8 cellular contexts compared by ENCODE assay signal in genomic region chr19:42242512-42243409, GRCh38. TPM values are rescaled to one million over a fixed set of nuclear protein-coding genes. Genes with fewer than 3 reads are reported as not detected.
DNase-seq lines count a peak whose midpoint lies in the region; ATAC-seq and TF ChIP-seq lines count a peak whose summit lies in the region.

TSS of gene GSK3A (minus strand) at chr19:42242602. CDS start at chr19:42242465, 137 bp downstream.

- H3K9me3 Mint-ChIP-seq in dendritic cell treated with granulocyte-macrophage colony-stimulating factor and Interleukin-4, amounts not matched to agents 40 ng/mL and 50 ng/mL, for 4 days: no peaks in the 10 kb centered on the region

- peak within 1 kb of the TSS; percentile 92 for H3K27ac ChIP-seq in C4-2B

- peak; percentile 99 for DNase-seq in NCI-H774 (lab: John Stamatoyannopoulos, UW)
- peak; percentile 94 to 95 for DNase-seq in activated CD4-positive, alpha-beta T cell treated with anti-CD3 and anti-CD28 coated beads, Interleukin-2, amount 50 U/mL, for 4 hours
- DNase-seq in left lobe of liver (ENCODE audit: low spot score): peak; percentile 99
- peak; percentile 94 for DNase-seq in stimulated activated CD4-positive, alpha-beta T cell treated with anti-CD3 and anti-CD28 coated beads, Interleukin-2, amount 100 ng/mL, for 4 hours (ENCODE audit: low read depth)

- intact Hi-C loops in dendritic cell treated with granulocyte-macrophage colony-stimulating factor and Interleukin-4, amounts not matched to agents 40 ng/mL and 50 ng/mL, for 4 days (cut with micrococcal nuclease): loop anchor here (1.0 to 2.0 kb wide), 3 partner anchors 40 to 167 kb away; partner anchors contain the start of gene POU2F2

- H3K27me3 Mint-ChIP-seq in dendritic cell treated with granulocyte-macrophage colony-stimulating factor and Interleukin-4, amounts not matched to agents 40 ng/mL and 50 ng/mL, for 4 days: no peaks in the 10 kb centered on the region

- peaks cover 40% of the 10 kb centered on the region for H3K36me3 Mint-ChIP-seq in dendritic cell treated with granulocyte-macrophage colony-stimulating factor and Interleukin-4, amounts not matched to agents 40 ng/mL and 50 ng/mL, for 4 days (ENCODE audit: low read depth)

- peaks cover 52% of the 10 kb centered on the region for H3K4me1 Mint-ChIP-seq in dendritic cell treated with granulocyte-macrophage colony-stimulating factor and Interleukin-4, amounts not matched to agents 40 ng/mL and 50 ng/mL, for 4 days (ENCODE audit: low read depth)

- peak within 1 kb of the TSS; percentile 91 for H3K27ac Mint-ChIP-seq in dendritic cell treated with granulocyte-macrophage colony-stimulating factor and Interleukin-4, amounts not matched to agents 40 ng/mL and 50 ng/mL, for 4 days

- no peak for TF ChIP-seq CTCF in C4-2B (conservative IDR thresholded peaks at IDR 0.05)

- H3K4me3 Mint-ChIP-seq in dendritic cell treated with granulocyte-macrophage colony-stimulating factor and Interleukin-4, amounts not matched to agents 40 ng/mL and 50 ng/mL, for 4 days: peak within 1 kb of the TSS; percentile 91

- ATAC-seq in GM19395 (IDR thresholded peaks at IDR 0.05; ENCODE audit: unreplicated experiment): peak; percentile 64
- ATAC-seq in HG03565 (IDR thresholded peaks at IDR 0.05; ENCODE audit: unreplicated experiment): peak; percentile 49
- ATAC-seq in left lobe of liver: peak; percentile 79

RNA-seq across cellular contexts. Expression of gene GSK3A, which starts in this region (rescaled TPM):
- total RNA-seq in left lobe of liver: 15.1 TPM

Comparison
In these comparisons a context has a peak if more than half of its experiments do, and no peak if none do; other contexts are left out.
1. Peak in every context shown above with its lines: DNase-seq, ATAC-seq and H3K27ac ChIP-seq.